ENCODE assay signal across 1 cellular context in the genomic region with DNA sequence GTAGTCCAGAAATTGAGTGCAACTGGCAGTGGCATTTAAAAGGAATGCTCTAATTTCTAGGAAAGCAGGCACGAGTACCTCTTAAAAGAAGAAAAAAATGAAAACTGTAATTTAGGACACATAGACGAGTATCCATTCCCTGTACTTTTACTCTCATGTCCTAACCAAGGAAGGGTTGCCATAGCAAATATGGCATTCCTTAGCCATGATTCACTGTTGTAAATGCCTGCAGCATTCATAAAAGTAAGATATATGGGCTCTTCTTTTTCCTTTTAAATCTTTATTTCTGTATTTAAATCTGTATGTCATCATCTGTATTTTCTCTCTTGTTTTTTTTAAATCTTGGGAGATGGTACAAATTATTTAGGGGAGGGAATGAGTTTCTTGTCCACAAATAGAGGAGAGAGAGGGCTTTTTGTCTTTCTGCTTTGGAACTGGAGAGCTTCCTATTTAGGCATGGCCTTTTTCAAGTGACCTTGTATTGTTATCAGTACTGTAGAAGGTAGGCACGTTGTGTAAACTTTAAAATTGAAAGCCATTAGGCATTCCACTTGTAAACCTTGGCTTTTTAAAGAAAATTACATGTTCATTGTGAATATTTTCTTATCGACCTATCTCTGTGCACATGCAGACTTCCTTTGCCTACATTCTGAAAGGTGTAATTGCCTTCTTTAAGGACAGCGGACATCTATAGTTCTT.
TF ChIP-seq lines count a peak whose summit lies in the region.

No MANE protein-coding gene starts in this region.

TF ChIP-seq in HepG2, 621 proteins besides CTCF, POLR2A, EP300 and RAD21 (continued from another document and continues in another):
- TF ChIP-seq, protein P1, sequence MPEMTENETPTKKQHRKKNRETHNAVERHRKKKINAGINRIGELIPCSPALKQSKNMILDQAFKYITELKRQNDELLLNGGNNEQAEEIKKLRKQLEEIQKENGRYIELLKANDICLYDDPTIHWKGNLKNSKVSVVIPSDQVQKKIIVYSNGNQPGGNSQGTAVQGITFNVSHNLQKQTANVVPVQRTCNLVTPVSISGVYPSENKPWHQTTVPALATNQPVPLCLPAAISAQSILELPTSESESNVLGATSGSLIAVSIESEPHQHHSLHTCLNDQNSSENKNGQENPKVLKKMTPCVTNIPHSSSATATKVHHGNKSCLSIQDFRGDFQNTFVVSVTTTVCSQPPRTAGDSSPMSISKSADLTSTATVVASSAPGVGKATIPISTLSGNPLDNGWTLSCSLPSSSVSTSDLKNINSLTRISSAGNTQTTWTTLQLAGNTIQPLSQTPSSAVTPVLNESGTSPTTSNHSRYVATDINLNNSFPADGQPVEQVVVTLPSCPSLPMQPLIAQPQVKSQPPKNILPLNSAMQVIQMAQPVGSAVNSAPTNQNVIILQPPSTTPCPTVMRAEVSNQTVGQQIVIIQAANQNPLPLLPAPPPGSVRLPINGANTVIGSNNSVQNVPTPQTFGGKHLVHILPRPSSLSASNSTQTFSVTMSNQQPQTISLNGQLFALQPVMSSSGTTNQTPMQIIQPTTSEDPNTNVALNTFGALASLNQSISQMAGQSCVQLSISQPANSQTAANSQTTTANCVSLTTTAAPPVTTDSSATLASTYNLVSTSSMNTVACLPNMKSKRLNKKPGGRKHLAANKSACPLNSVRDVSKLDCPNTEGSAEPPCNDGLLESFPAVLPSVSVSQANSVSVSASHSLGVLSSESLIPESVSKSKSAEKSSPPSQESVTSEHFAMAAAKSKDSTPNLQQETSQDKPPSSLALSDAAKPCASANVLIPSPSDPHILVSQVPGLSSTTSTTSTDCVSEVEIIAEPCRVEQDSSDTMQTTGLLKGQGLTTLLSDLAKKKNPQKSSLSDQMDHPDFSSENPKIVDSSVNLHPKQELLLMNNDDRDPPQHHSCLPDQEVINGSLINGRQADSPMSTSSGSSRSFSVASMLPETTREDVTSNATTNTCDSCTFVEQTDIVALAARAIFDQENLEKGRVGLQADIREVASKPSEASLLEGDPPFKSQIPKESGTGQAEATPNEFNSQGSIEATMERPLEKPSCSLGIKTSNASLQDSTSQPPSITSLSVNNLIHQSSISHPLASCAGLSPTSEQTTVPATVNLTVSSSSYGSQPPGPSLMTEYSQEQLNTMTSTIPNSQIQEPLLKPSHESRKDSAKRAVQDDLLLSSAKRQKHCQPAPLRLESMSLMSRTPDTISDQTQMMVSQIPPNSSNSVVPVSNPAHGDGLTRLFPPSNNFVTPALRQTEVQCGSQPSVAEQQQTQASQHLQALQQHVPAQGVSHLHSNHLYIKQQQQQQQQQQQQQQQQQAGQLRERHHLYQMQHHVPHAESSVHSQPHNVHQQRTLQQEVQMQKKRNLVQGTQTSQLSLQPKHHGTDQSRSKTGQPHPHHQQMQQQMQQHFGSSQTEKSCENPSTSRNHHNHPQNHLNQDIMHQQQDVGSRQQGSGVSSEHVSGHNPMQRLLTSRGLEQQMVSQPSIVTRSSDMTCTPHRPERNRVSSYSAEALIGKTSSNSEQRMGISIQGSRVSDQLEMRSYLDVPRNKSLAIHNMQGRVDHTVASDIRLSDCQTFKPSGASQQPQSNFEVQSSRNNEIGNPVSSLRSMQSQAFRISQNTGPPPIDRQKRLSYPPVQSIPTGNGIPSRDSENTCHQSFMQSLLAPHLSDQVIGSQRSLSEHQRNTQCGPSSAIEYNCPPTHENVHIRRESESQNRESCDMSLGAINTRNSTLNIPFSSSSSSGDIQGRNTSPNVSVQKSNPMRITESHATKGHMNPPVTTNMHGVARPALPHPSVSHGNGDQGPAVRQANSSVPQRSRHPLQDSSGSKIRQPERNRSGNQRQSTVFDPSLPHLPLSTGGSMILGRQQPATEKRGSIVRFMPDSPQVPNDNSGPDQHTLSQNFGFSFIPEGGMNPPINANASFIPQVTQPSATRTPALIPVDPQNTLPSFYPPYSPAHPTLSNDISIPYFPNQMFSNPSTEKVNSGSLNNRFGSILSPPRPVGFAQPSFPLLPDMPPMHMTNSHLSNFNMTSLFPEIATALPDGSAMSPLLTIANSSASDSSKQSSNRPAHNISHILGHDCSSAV (CRISPR knock-in tag; IDR thresholded peaks at IDR 0.05; ENCODE audit: borderline replicate concordance) = no peak
- TF ChIP-seq NKX3-1 (CRISPR knock-in tag; IDR thresholded peaks at IDR 0.05) = no peak
- TF ChIP-seq ZNF562 (CRISPR knock-in tag; IDR thresholded peaks at IDR 0.05; ENCODE audit: borderline replicate concordance) = no peak
- TF ChIP-seq PCBP2 (optimal IDR thresholded peaks at IDR 0.05; ENCODE audit: low read depth, low read length, poor library complexity, severe bottlenecking) = no peak
- TF ChIP-seq, protein P2, sequence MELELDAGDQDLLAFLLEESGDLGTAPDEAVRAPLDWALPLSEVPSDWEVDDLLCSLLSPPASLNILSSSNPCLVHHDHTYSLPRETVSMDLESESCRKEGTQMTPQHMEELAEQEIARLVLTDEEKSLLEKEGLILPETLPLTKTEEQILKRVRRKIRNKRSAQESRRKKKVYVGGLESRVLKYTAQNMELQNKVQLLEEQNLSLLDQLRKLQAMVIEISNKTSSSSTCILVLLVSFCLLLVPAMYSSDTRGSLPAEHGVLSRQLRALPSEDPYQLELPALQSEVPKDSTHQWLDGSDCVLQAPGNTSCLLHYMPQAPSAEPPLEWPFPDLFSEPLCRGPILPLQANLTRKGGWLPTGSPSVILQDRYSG (CRISPR knock-in tag; IDR thresholded peaks at IDR 0.05) = no peak
- TF ChIP-seq RFXAP (CRISPR knock-in tag; IDR thresholded peaks at IDR 0.05; ENCODE audit: borderline replicate concordance) = no peak
- no peak for TF ChIP-seq BORCS8-MEF2B (CRISPR knock-in tag; IDR thresholded peaks at IDR 0.05)
- TF ChIP-seq ZBTB42 (CRISPR knock-in tag; IDR thresholded peaks at IDR 0.05) = no peak
- TF ChIP-seq DNMT3B (CRISPR knock-in tag; conservative IDR thresholded peaks at IDR 0.05) = no peak
- TF ChIP-seq, protein P3, sequence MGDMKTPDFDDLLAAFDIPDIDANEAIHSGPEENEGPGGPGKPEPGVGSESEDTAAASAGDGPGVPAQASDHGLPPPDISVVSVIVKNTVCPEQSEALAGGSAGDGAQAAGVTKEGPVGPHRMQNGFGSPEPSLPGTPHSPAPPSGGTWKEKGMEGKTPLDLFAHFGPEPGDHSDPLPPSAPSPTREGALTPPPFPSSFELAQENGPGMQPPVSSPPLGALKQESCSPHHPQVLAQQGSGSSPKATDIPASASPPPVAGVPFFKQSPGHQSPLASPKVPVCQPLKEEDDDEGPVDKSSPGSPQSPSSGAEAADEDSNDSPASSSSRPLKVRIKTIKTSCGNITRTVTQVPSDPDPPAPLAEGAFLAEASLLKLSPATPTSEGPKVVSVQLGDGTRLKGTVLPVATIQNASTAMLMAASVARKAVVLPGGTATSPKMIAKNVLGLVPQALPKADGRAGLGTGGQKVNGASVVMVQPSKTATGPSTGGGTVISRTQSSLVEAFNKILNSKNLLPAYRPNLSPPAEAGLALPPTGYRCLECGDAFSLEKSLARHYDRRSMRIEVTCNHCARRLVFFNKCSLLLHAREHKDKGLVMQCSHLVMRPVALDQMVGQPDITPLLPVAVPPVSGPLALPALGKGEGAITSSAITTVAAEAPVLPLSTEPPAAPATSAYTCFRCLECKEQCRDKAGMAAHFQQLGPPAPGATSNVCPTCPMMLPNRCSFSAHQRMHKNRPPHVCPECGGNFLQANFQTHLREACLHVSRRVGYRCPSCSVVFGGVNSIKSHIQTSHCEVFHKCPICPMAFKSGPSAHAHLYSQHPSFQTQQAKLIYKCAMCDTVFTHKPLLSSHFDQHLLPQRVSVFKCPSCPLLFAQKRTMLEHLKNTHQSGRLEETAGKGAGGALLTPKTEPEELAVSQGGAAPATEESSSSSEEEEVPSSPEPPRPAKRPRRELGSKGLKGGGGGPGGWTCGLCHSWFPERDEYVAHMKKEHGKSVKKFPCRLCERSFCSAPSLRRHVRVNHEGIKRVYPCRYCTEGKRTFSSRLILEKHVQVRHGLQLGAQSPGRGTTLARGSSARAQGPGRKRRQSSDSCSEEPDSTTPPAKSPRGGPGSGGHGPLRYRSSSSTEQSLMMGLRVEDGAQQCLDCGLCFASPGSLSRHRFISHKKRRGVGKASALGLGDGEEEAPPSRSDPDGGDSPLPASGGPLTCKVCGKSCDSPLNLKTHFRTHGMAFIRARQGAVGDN (CRISPR knock-in tag; IDR thresholded peaks at IDR 0.05) = no peak
- TF ChIP-seq, protein P4, sequence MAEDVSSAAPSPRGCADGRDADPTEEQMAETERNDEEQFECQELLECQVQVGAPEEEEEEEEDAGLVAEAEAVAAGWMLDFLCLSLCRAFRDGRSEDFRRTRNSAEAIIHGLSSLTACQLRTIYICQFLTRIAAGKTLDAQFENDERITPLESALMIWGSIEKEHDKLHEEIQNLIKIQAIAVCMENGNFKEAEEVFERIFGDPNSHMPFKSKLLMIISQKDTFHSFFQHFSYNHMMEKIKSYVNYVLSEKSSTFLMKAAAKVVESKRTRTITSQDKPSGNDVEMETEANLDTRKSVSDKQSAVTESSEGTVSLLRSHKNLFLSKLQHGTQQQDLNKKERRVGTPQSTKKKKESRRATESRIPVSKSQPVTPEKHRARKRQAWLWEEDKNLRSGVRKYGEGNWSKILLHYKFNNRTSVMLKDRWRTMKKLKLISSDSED (CRISPR knock-in tag; IDR thresholded peaks at IDR 0.05) = no peak
- TF ChIP-seq, protein P5, sequence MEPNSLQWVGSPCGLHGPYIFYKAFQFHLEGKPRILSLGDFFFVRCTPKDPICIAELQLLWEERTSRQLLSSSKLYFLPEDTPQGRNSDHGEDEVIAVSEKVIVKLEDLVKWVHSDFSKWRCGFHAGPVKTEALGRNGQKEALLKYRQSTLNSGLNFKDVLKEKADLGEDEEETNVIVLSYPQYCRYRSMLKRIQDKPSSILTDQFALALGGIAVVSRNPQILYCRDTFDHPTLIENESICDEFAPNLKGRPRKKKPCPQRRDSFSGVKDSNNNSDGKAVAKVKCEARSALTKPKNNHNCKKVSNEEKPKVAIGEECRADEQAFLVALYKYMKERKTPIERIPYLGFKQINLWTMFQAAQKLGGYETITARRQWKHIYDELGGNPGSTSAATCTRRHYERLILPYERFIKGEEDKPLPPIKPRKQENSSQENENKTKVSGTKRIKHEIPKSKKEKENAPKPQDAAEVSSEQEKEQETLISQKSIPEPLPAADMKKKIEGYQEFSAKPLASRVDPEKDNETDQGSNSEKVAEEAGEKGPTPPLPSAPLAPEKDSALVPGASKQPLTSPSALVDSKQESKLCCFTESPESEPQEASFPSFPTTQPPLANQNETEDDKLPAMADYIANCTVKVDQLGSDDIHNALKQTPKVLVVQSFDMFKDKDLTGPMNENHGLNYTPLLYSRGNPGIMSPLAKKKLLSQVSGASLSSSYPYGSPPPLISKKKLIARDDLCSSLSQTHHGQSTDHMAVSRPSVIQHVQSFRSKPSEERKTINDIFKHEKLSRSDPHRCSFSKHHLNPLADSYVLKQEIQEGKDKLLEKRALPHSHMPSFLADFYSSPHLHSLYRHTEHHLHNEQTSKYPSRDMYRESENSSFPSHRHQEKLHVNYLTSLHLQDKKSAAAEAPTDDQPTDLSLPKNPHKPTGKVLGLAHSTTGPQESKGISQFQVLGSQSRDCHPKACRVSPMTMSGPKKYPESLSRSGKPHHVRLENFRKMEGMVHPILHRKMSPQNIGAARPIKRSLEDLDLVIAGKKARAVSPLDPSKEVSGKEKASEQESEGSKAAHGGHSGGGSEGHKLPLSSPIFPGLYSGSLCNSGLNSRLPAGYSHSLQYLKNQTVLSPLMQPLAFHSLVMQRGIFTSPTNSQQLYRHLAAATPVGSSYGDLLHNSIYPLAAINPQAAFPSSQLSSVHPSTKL (CRISPR knock-in tag; IDR thresholded peaks at IDR 0.05) = peak; percentile 82
- TF ChIP-seq CCDC6 (CRISPR knock-in tag; IDR thresholded peaks at IDR 0.05) = no peak
- TF ChIP-seq, protein P6, sequence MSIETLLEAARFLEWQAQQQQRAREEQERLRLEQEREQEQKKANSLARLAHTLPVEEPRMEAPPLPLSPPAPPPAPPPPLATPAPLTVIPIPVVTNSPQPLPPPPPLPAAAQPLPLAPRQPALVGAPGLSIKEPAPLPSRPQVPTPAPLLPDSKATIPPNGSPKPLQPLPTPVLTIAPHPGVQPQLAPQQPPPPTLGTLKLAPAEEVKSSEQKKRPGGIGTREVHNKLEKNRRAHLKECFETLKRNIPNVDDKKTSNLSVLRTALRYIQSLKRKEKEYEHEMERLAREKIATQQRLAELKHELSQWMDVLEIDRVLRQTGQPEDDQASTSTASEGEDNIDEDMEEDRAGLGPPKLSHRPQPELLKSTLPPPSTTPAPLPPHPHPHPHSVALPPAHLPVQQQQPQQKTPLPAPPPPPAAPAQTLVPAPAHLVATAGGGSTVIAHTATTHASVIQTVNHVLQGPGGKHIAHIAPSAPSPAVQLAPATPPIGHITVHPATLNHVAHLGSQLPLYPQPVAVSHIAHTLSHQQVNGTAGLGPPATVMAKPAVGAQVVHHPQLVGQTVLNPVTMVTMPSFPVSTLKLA (IDR thresholded peaks at IDR 0.05) = no peak
- TF ChIP-seq KAT7 (CRISPR knock-in tag; IDR thresholded peaks at IDR 0.05; ENCODE audit: borderline replicate concordance) = no peak
- TF ChIP-seq ETV6 (CRISPR knock-in tag; conservative IDR thresholded peaks at IDR 0.05) = no peak
- TF ChIP-seq ZNF7 (CRISPR knock-in tag; IDR thresholded peaks at IDR 0.05) = 0 out of 2 replicates have a peak, but pooled peaks have one; percentile 33
- TF ChIP-seq PITX1 (CRISPR knock-in tag; IDR thresholded peaks at IDR 0.05) = no peak
- no peak for TF ChIP-seq SP140L (CRISPR knock-in tag; IDR thresholded peaks at IDR 0.05; ENCODE audit: borderline replicate concordance)
- TF ChIP-seq TOE1 (CRISPR knock-in tag; IDR thresholded peaks at IDR 0.05) = 0 out of 2 replicates have a peak, but pooled peaks have one; percentile 34
- no peak for TF ChIP-seq NR1H2 (CRISPR knock-in tag; IDR thresholded peaks at IDR 0.05; ENCODE audit: borderline replicate concordance, low read depth)
- TF ChIP-seq, protein P7, sequence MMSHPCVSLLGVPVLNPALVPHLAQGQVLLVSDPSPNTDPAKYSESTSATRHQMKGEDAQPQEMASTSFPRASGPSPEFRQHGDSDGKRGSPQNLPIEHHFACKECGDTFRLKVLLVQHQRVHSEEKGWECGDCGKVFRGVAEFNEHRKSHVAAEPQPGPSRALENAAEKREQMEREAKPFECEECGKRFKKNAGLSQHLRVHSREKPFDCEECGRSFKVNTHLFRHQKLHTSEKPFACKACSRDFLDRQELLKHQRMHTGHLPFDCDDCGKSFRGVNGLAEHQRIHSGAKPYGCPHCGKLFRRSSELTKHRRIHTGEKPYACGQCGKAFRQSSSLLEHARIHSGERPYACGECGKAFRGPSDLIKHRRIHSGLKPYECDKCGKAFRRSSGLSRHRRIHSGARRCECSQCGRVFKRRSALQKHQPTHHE (CRISPR knock-in tag; IDR thresholded peaks at IDR 0.05; ENCODE audit: borderline replicate concordance) = no peak
- no peak for TF ChIP-seq ARNTL (CRISPR knock-in tag; IDR thresholded peaks at IDR 0.05)
- TF ChIP-seq, protein P8, sequence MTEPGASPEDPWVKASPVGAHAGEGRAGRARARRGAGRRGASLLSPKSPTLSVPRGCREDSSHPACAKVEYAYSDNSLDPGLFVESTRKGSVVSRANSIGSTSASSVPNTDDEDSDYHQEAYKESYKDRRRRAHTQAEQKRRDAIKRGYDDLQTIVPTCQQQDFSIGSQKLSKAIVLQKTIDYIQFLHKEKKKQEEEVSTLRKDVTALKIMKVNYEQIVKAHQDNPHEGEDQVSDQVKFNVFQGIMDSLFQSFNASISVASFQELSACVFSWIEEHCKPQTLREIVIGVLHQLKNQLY (CRISPR knock-in tag; IDR thresholded peaks at IDR 0.05) = peak; percentile 59; the same call in 1 of the 2 replicates
